In the genomic region with DNA sequence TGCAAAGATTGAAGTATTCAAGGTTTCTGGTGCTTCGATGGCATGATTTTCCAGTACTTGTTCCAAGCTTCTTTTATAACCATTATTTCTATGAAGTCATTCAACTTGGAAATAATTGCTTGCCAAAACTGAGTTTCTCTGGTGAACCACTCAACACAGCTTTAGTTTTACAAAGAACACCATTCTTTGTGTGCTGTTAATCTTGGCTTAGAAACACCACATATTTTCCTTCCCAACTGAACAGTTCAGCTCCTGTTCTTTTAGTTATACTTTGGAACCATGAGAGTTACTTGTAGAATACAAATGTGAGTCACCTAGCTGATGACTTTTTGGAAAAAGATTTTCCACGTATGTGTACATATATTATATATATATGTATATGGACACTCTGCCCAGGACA, we compare ENCODE assay signal across 18 cellular contexts. TPM values are rescaled to one million over a fixed set of nuclear protein-coding genes. Genes with fewer than 3 reads are reported as not detected.
"Had no signal": no experiment of that assay in that cellular context is flagged by ENCODE, and none has a peak within 500 bp of the region (broad histone marks: within the 10 kb centered on the region; RNA-seq: fewer than 3 reads in every experiment).

No MANE protein-coding gene starts in this region.

- H3K36me3 ChIP-seq: tibial nerve, uterus had no signal

- H3K27ac ChIP-seq: dorsolateral prefrontal cortex, uterus had no signal

- DNase-seq: activated CD4-positive, alpha-beta T cell treated with anti-CD3 and anti-CD28 coated beads, Interleukin-2, amount 50 U/mL, for 1 hour; activated naive CD4-positive, alpha-beta T cell; activated naive CD8-positive, alpha-beta T cell treated with anti-CD3 and anti-CD28 coated beads, Interleukin-2, amount 10 ng/mL, durations not matched to agents 7 days and 5 days; activated T-cell treated with anti-CD3 and anti-CD28 coated beads for 4 hours; dorsolateral prefrontal cortex; endodermal cell; erythroblast; immature natural killer cell; midbrain; stimulated activated CD4-positive, alpha-beta T cell treated with anti-CD3 and anti-CD28 coated beads, Interleukin-12 subunit alpha, Interleukin-12 subunit beta, amount 100 ng/mL, for 4 hours; stimulated activated CD4-positive, alpha-beta T cell treated with anti-CD3 and anti-CD28 coated beads, Interleukin-4, amount 100 ng/mL, for 1 hour; stimulated activated naive B cell treated with anti-CD40 and anti-IgM and Interleukin-4, amounts not matched to agents 10 μg/mL and 1 μg/mL and 100 μg/mL, for 72 hours; T-helper 1 cell; T1000; uterus had no signal

- H3K4me1 ChIP-seq: tibial nerve, uterus had no signal

- H3K9me3 ChIP-seq: tibial nerve, uterus had no signal

- H3K27me3 ChIP-seq: uterus had no signal

- H3K4me3 ChIP-seq: dorsolateral prefrontal cortex, lung, tibial nerve, uterus had no signal

- ATAC-seq: activated CD4-positive, CD25-positive, alpha-beta regulatory T cell treated with anti-CD3 and anti-CD28 coated beads, Interleukin-2, amount 50 U/mL, for 24 hours; stimulated activated naive B cell treated with anti-CD40 and anti-IgM and Interleukin-4, amounts not matched to agents 10 μg/mL and 1 μg/mL and 100 μg/mL, for 72 hours had no signal

RNA-seq across cellular contexts. Expression of gene TMEM47, which starts 32.7 kb away (rescaled TPM):
- total RNA-seq: activated naive CD8-positive, alpha-beta T cell treated with anti-CD3 and anti-CD28 coated beads, Interleukin-2, amount 10 ng/mL, durations not matched to agents 7 days and 5 days had no signal
